Comparison of ENCODE assay signal across 1 cellular context in the genomic region with DNA sequence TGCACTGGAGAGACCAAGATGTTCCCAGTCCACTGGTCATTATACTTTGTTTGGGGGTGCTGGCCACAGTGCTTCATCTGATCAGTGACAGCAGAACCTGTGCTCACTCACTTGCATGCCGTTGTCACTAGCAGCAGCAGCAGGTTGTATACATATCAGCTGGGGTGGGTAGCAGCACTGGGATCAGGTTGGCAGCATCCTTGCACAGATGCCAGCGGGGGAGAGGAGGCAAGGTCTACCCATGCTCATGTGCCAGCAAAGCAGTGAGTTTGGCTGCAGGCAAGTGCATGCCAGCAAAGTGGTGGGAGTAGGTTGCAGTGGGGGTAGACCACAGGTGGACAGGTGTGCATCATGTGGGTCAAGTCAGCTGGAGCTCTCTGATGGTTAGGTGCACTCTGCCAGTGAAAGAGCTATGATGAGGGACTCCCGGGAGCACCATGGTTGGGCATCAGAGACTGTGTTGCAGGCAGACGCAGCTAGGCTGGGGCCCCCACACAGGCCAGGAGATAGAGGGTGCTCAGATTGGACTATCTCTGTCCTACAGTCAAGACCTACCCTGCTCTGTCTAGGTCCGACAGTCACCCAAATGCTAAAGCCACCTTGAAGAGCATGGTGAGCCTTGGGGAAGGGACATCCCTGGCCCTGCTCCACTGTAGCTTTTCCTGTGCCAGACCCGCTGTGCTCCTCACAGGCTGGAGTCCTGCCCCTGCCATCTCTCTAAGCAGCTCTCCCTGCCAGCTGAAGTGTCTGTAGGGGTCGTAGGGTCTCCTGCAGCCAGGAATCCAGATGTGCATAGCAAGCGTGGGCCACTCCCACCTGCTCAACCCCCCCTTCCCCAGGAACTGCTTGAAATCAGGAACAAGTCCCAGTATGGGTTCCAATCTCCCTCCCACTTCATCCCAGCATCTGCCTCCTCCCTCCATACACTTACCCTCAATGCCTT.
TF ChIP-seq lines count a peak whose summit lies in the region.

No MANE protein-coding gene starts in this region.

TF ChIP-seq in H1, 55 proteins besides CTCF, POLR2A, EP300 and RAD21:
- TF ChIP-seq ASH2L (IDR thresholded peaks at IDR 0.05; ENCODE audit: low read length) (no peak), RXRA (IDR thresholded peaks at IDR 0.05; ENCODE audit: insufficient read depth, low read depth, low read length) (no peak), NRF1 (IDR thresholded peaks at IDR 0.05; ENCODE audit: low read depth, low read length) (no peak), SP1 (IDR thresholded peaks at IDR 0.05; ENCODE audit: low read depth, low read length) (no peak), BACH1 (IDR thresholded peaks at IDR 0.05; ENCODE audit: low read length) (no peak), YY1 (IDR thresholded peaks at IDR 0.05; ENCODE audit: low read depth, low read length) (no peak), RBBP5 (IDR thresholded peaks at IDR 0.05; ENCODE audit: borderline replicate concordance, low read depth, low read length) (no peak), RFX5 (IDR thresholded peaks at IDR 0.05; ENCODE audit: borderline replicate concordance, low read depth, low read length) (no peak), SUZ12 (IDR thresholded peaks at IDR 0.05; ENCODE audit: low read length) (no peak), BRCA1 (IDR thresholded peaks at IDR 0.05; ENCODE audit: low read depth, low read length) (no peak), POU5F1 (IDR thresholded peaks at IDR 0.05; ENCODE audit: low read depth, low read length) (no peak), EGR1 (IDR thresholded peaks at IDR 0.05; ENCODE audit: borderline replicate concordance, low read depth, low read length) (no peak), EZH2 (IDR thresholded peaks at IDR 0.05; ENCODE audit: low read depth, low read length, severe bottlenecking) (no peak)
- TF ChIP-seq, protein P1, sequence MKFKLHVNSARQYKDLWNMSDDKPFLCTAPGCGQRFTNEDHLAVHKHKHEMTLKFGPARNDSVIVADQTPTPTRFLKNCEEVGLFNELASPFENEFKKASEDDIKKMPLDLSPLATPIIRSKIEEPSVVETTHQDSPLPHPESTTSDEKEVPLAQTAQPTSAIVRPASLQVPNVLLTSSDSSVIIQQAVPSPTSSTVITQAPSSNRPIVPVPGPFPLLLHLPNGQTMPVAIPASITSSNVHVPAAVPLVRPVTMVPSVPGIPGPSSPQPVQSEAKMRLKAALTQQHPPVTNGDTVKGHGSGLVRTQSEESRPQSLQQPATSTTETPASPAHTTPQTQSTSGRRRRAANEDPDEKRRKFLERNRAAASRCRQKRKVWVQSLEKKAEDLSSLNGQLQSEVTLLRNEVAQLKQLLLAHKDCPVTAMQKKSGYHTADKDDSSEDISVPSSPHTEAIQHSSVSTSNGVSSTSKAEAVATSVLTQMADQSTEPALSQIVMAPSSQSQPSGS (IDR thresholded peaks at IDR 0.05; ENCODE audit: low read length): no peak
